ENCODE assay signal across 9 cellular contexts in the genomic region with DNA sequence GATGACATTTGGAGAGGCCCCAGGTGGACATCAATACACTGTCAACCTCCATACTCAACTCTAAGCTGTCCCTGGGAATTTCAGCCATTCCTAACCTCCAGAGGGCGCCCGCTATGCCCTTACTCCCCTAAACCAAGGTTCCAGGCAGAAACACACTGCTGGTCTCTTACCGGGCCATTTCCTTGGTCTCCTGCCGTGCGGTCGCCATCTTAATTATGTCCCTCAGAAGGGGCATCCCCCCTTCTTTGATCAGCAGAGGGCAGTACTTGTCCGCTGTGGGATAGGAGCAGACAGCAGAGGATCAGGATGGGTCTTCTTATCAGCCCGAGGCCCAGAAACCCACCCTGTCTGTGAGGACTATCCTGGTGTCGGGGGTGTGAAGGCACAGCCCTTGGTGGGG. TPM values are rescaled to one million over a fixed set of nuclear protein-coding genes. Genes with fewer than 3 reads are reported as not detected.
DNase-seq lines count a peak whose midpoint lies in the region; ATAC-seq and TF ChIP-seq lines count a peak whose summit lies in the region.
"Had no signal": no experiment of that assay in that cellular context is flagged by ENCODE, and none has a peak within 500 bp of the region (broad histone marks: within the 10 kb centered on the region; RNA-seq: fewer than 3 reads in every experiment).

No MANE protein-coding gene starts in this region.

- in situ Hi-C loops in HAP-1 (cut with MboI; ENCODE audit: low sequenced_read_pairs) = loop anchor here (5.0 to 10.0 kb wide), 2 partner anchors 82 to 194 kb away; a partner anchor contains a TSS
- in situ Hi-C loops in gastrocnemius medialis (cut with MboI; ENCODE audit: low sequenced_read_pairs in 4 of 4) = no loop called here

- TF ChIP-seq CTCF in C4-2B (conservative IDR thresholded peaks at IDR 0.05) = peak; percentile 84
- peak in 4 of 5 experiments; percentile 22 to 55 (median 40) for TF ChIP-seq CTCF in gastrocnemius medialis (IDR thresholded peaks at IDR 0.05 in 4 of 5, conservative IDR thresholded peaks at IDR 0.05 in 1 of 5)

- peak; percentile 76 to 82 for ATAC-seq in gastrocnemius medialis
- ATAC-seq in GM21390 (IDR thresholded peaks at IDR 0.05; ENCODE audit: unreplicated experiment) = no peak
- ATAC-seq in HG02642 (IDR thresholded peaks at IDR 0.05; ENCODE audit: poor library complexity, unreplicated experiment) = no peak

- H3K36me3 ChIP-seq in HAP-1 (replicated peaks) (no peaks in the 10 kb centered on the region; the same call in 1 of the 2 replicates), gastrocnemius medialis (peaks cover 5 to 42% of the 10 kb centered on the region in 2 donors)

- intact Hi-C loops in gastrocnemius medialis (cut with DNase I; ENCODE audit: low total_unique reads) = loop anchor here (10.0 kb wide), 1 partner anchor 1098 kb away; no protein-coding TSS in a partner anchor

- no peak overlapping the region for H3K27ac ChIP-seq in C4-2B
- H3K27ac ChIP-seq in gastrocnemius medialis = peak overlapping the region in 1 of 4 donors; percentile 44

- H3K9me3 ChIP-seq in HAP-1 (no peaks in the 10 kb centered on the region), gastrocnemius medialis (no peaks in the 10 kb centered on the region)

- H3K27me3 ChIP-seq in HAP-1 (ENCODE audit: low read depth) = no peaks in the 10 kb centered on the region
- H3K27me3 ChIP-seq in gastrocnemius medialis = no peaks in the 10 kb centered on the region

- H3K4me3 ChIP-seq in HAP-1 = no peak overlapping the region
- H3K4me3 ChIP-seq in gastrocnemius medialis = no peak overlapping the region

- H3K4me1 ChIP-seq in HAP-1 = no peaks in the 10 kb centered on the region
- H3K4me1 ChIP-seq in gastrocnemius medialis = no peaks in the 10 kb centered on the region

- DNase-seq in HAP-1 (ENCODE audit: low spot score in 2 of 2) = peak; percentile 91 to 93
- DNase-seq in NCI-H69 (lab: John Stamatoyannopoulos, UW) = peak; percentile 96
- peak; percentile 89 for DNase-seq in astrocyte of the hippocampus (ENCODE audit: low read depth, low spot score)
- DNase-seq in hypothalamus (lab: John Stamatoyannopoulos, UW) = peak in 33 of 51 donors; percentile 7 to 61 (median 32)
- DNase-seq in gastrocnemius medialis = peak in 1 of 2 donors; percentile 53
- DNase-seq: natural killer cell had no signal

- TF ChIP-seq POLR2A in gastrocnemius medialis (IDR thresholded peaks at IDR 0.05) = no peak

RNA-seq across cellular contexts. Expression of a gene that starts 9.3 kb away (rescaled TPM):
- total RNA-seq in gastrocnemius medialis = 10 to 100 TPM in 3 of 4 donors, 1 to 10 TPM in 1; 8.9 to 37.3 (median 31.0) TPM

RNA-seq across cellular contexts. Expression of a gene that starts 31.0 kb away (rescaled TPM):
- 1 to 10 TPM; 1.4 to 5.2 (median 3.3) TPM for total RNA-seq in gastrocnemius medialis

RNA-seq across cellular contexts. Expression of a gene that starts 38.5 kb away (rescaled TPM):
- 100 to 1,000 TPM in 3 of 4 donors, 10 to 100 TPM in 1; 63.6 to 115 (median 105) TPM for total RNA-seq in gastrocnemius medialis

RNA-seq across cellular contexts. Expression of a gene that starts 44.2 kb away (rescaled TPM):
- total RNA-seq in gastrocnemius medialis = 100 to 1,000 TPM; 102 to 191 (median 170) TPM

RNA-seq across cellular contexts. Expression of a gene that starts 53.8 kb away (rescaled TPM):
- total RNA-seq in gastrocnemius medialis = 10 to 100 TPM in 2 of 4 donors, 1 to 10 TPM in 2; 7.8 to 14.3 (median 11.3) TPM

Comparison
In these comparisons a context has a peak if more than half of its experiments do, and no peak if none do; other contexts are left out.
1. ATAC-seq: peak in gastrocnemius medialis (2 of 2); none in GM21390 (single experiment) and HG02642 (single experiment).